21 cellular contexts compared by ENCODE assay signal in the genomic region with DNA sequence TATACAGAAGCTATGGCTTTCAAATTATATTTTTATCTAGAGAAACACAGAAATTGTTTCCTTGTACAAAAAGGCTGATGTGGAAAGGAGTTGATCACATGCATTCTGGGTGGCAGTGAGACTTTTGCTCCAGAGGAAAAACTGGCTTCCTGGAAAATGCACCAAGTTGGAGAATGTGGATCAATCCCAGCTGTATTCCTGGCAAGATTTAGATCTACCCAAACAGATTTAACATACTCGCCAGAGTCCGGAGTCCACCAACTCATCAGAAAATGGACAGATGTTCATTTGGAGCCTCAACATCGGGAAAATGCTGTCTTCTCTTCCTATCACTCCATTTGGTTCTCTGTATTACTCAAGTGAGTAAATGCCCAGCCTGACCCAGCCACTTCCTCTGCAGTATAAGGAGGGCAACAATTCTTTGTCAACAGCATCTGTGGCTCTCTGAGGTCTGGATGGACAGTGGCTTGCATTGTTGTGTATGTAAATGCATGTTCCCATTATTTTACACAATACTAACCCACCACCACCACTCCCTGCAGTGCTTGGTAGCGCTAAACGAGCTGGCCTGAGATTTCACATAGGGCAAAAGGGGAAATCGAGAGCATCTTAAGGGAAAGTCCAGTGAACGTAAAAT.
DNase-seq lines count a peak whose midpoint lies in the region; ATAC-seq and TF ChIP-seq lines count a peak whose summit lies in the region.
"Had no signal": no experiment of that assay in that cellular context is flagged by ENCODE, and none has a peak within 500 bp of the region (broad histone marks: within the 10 kb centered on the region; RNA-seq: fewer than 3 reads in every experiment).

No MANE protein-coding gene starts in this region.

- intact Hi-C loops in lower lobe of right lung (cut with DNase I): no loop called here

- no peak for TF ChIP-seq EP300 in suprapubic skin (IDR thresholded peaks at IDR 0.05)

- no peak for TF ChIP-seq POLR2A in suprapubic skin (IDR thresholded peaks at IDR 0.05)

- H3K4me3 ChIP-seq in lower lobe of right lung (no peak overlapping the region), suprapubic skin (no peak overlapping the region)
- H3K4me3 ChIP-seq: BLaER1, SJSA1, spleen had no signal

- 83% methylated on average over 7 of the region's 7 CpGs for WGBS in suprapubic skin

- H3K27me3 ChIP-seq in lower lobe of right lung (ENCODE audit: low read depth) (no peaks in the 10 kb centered on the region), suprapubic skin (no peaks in the 10 kb centered on the region)
- H3K27me3 ChIP-seq: BLaER1, SJSA1, spleen had no signal

- TF ChIP-seq CTCF in lower lobe of right lung (IDR thresholded peaks at IDR 0.05) (no peak), suprapubic skin (IDR thresholded peaks at IDR 0.05) (no peak)

- peaks cover 8% of the 10 kb centered on the region for H3K4me1 ChIP-seq in lower lobe of right lung
- peaks cover 5% of the 10 kb centered on the region for H3K4me1 ChIP-seq in suprapubic skin

- no peaks in the 10 kb centered on the region for H3K36me3 ChIP-seq in lower lobe of right lung
- H3K36me3 ChIP-seq in suprapubic skin: no peaks in the 10 kb centered on the region
- H3K36me3 ChIP-seq: BLaER1, SJSA1, spleen had no signal

- H3K9me3 ChIP-seq in lower lobe of right lung: no peaks in the 10 kb centered on the region
- no peaks in the 10 kb centered on the region for H3K9me3 ChIP-seq in suprapubic skin
- H3K9me3 ChIP-seq: spleen had no signal

- DNase-seq in SIG-M5 treated with dmso at 0.1 percent for 504 hours (lab: John Stamatoyannopoulos, UW; ENCODE audit: unreplicated experiment): peak; percentile 73
- no peak for DNase-seq in SIG-M5 (lab: John Stamatoyannopoulos, UW)
- DNase-seq in caudate nucleus (lab: John Stamatoyannopoulos, UW): peak in 42 of 61 donors; percentile 9 to 88 (median 44)
- peak; percentile 50 for DNase-seq in lower lobe of right lung
- no peak for DNase-seq in suprapubic skin (ENCODE audit: low spot score in 2 of 2)
- no peak for DNase-seq in GF-D8 (lab: John Stamatoyannopoulos, UW)
- DNase-seq: 8988T; DMS 273 treated with DMSO at 0.1 percent for 48 hours; Karpas-422; left ventricle myocardium superior; NCI-H1436; NCI-H345; NK-92 treated with Interleukin-12 subunit alpha and Interleukin-12 subunit beta, amount 100 ng/mL, for 24 hours; spleen; T-helper 9 cell had no signal

- H3K27ac ChIP-seq in caudate nucleus (ENCODE audit: low read depth, low read length) (peak overlapping the region; percentile 88), lower lobe of right lung (no peak overlapping the region), suprapubic skin (peak overlapping the region; percentile 34)
- H3K27ac ChIP-seq: BLaER1, SJSA1 had no signal

- ATAC-seq in lower lobe of right lung (peak; percentile 62 to 77), HG03432 (IDR thresholded peaks at IDR 0.05; ENCODE audit: unreplicated experiment) (no peak), HG02970 (IDR thresholded peaks at IDR 0.05; ENCODE audit: low FRiP score, unreplicated experiment) (no peak)
- ATAC-seq: activated CD4-positive, CD25-positive, alpha-beta regulatory T cell treated with anti-CD3 and anti-CD28 coated beads, Interleukin-2, amount 50 U/mL, for 24 hours; activated T-helper 17 cell treated with anti-CD3 and anti-CD28 coated beads, Interleukin-2, amount 50 U/mL, for 72 hours; left ventricle myocardium superior had no signal

Comparison
In these comparisons a context has a peak if more than half of its experiments do, and no peak if none do; other contexts are left out.
1. DNase-seq: peak in SIG-M5 treated with dmso at 0.1 percent for 504 hours (single experiment), caudate nucleus (42 of 61) and lower lobe of right lung (single experiment); none in SIG-M5 (single experiment), suprapubic skin (0 of 2) and GF-D8 (single experiment).
2. ATAC-seq: peak in lower lobe of right lung (2 of 2); none in HG03432 (single experiment) and HG02970 (single experiment).